In genomic region chr22:36369922-36370781, GRCh38 we compare ENCODE assay signal across 8 cellular contexts. TPM values are rescaled to one million over a fixed set of nuclear protein-coding genes. Genes with fewer than 3 reads are reported as not detected.
DNase-seq lines count a peak whose midpoint lies in the region; ATAC-seq lines count a peak whose summit lies in the region.

No MANE protein-coding gene starts in this region.

- peak overlapping the region; percentile 16 for H3K4me3 ChIP-seq in Karpas-422 (ENCODE audit: low read length)
- no peak overlapping the region for H3K4me3 ChIP-seq in neuronal stem cell (ENCODE audit: low read length in 2 of 2)

- H2AFZ ChIP-seq in Karpas-422 (ENCODE audit: low read length), result no peak overlapping the region
- H2AFZ ChIP-seq in neuronal stem cell (ENCODE audit: low read length), result no peak overlapping the region

- H3K79me2 ChIP-seq in Karpas-422 (ENCODE audit: low read length), result peaks cover 100% of the 10 kb centered on the region

- H2BK120ac ChIP-seq in neuronal stem cell (ENCODE audit: low read depth, low read length), result no peak overlapping the region

- DNase-seq in CD1c-positive myeloid dendritic cell (ENCODE audit: extremely low spot score) (peak; percentile 68), Karpas-422 (peak; percentile 89), T-cell (no peak), epithelial cell of prostate (ENCODE audit: low read depth, low spot score) (no peak), neuronal stem cell (ENCODE audit: low spot score) (no peak)
- DNase-seq in stimulated activated CD4-positive, alpha-beta T cell treated with anti-CD3 and anti-CD28 coated beads, Interleukin-15, amount 100 ng/mL, for 24 hours, result no peak

- ATAC-seq in T-cell (replicated peaks in 1 of 4), result peak; percentile 28 to 36 (median 30)
- ATAC-seq in GM19328 (IDR thresholded peaks at IDR 0.05; ENCODE audit: unreplicated experiment), result no peak
- no peak for ATAC-seq in GM21360 (IDR thresholded peaks at IDR 0.05; ENCODE audit: unreplicated experiment)

- peak overlapping the region; percentile 27 for H2AK5ac ChIP-seq in neuronal stem cell (ENCODE audit: low read depth, low read length)

- peak overlapping the region; percentile 8 for H2BK15ac ChIP-seq in neuronal stem cell (ENCODE audit: low read length)

- no peaks in the 10 kb centered on the region for H3K27me3 Mint-ChIP-seq in T-cell

- no peak overlapping the region for H4K8ac ChIP-seq in neuronal stem cell (ENCODE audit: low read depth, low read length)

- H3K27ac Mint-ChIP-seq in T-cell, result peak overlapping the region; percentile 95 to 99

- peaks cover 18% of the 10 kb centered on the region for H4K20me1 ChIP-seq in Karpas-422 (ENCODE audit: insufficient read depth, low read depth, low read length)

- H3K18ac ChIP-seq in neuronal stem cell (ENCODE audit: low read length), result peak overlapping the region; percentile 27

- H3K14ac ChIP-seq in neuronal stem cell (ENCODE audit: low read length), result no peak overlapping the region

- H3K4me1 ChIP-seq in Karpas-422 (ENCODE audit: low read length) (peaks cover 78% of the 10 kb centered on the region), neuronal stem cell (ENCODE audit: control insufficient read depth in 2 of 2, insufficient read depth in 1 of 2, low read depth in 1 of 2, low read length in 2 of 2) (peaks cover 51 to 64% of the 10 kb centered on the region in 2 donors)

- peak overlapping the region; percentile 43 for H3K9ac ChIP-seq in Karpas-422 (ENCODE audit: low read length)
- no peak overlapping the region for H3K9ac ChIP-seq in neuronal stem cell (ENCODE audit: low read depth, low read length, poor library complexity)

- no peak overlapping the region for H2BK5ac ChIP-seq in neuronal stem cell (ENCODE audit: low read length)

- POLR2A ChIA-PET in T-cell (lab: Charles Lee), result interaction anchor here (0.6 to 2.1 kb wide), 3 partner anchors 13 to 62 kb away, joined by 4 to 6 read pairs (median 4); no protein-coding TSS in a partner anchor

- H3K4me2 ChIP-seq in Karpas-422 (ENCODE audit: low read depth, low read length, poor library complexity, severe bottlenecking) (peak overlapping the region; percentile 55), neuronal stem cell (ENCODE audit: insufficient read depth, low read length, poor library complexity, severe bottlenecking) (peak overlapping the region; percentile 29)

- H3K23ac ChIP-seq in neuronal stem cell (ENCODE audit: low read depth, low read length, poor library complexity), result no peak overlapping the region

- peaks cover 13% of the 10 kb centered on the region for H3K36me3 Mint-ChIP-seq in T-cell

- H3K79me1 ChIP-seq in neuronal stem cell (ENCODE audit: low read depth, low read length), result peaks cover 16% of the 10 kb centered on the region

- no peaks in the 10 kb centered on the region for H3K9me2 ChIP-seq in Karpas-422 (replicated peaks; ENCODE audit: insufficient read depth, low read length)

- WGBS in neuronal stem cell (ENCODE audit: extremely low coverage in 2 of 2, insufficient read length in 2 of 2, insufficient replicate concordance in 1 of 2), 2 donors, result no CpG with 5 or more reads among the region's 11 CpGs

- H3K27ac ChIP-seq in Karpas-422 (ENCODE audit: low read length) (peak overlapping the region; percentile 83), epithelial cell of prostate (peak overlapping the region; percentile 99), neuronal stem cell (replicated peaks; ENCODE audit: low read length) (peak overlapping the region; percentile 93)

- H3K9me3 Mint-ChIP-seq in T-cell, result no peaks in the 10 kb centered on the region

- H3K9me3 ChIP-seq in Karpas-422 (ENCODE audit: low read length), result no peaks in the 10 kb centered on the region
- H3K9me3 ChIP-seq in neuronal stem cell (replicated peaks in 1 of 2; ENCODE audit: control insufficient read depth in 2 of 2, insufficient read depth in 1 of 2, low read depth in 1 of 2, low read length in 2 of 2), result no peaks in the 10 kb centered on the region

- H4K91ac ChIP-seq in neuronal stem cell (ENCODE audit: low read depth, low read length, poor library complexity), result peak overlapping the region; percentile 6

- CTCF ChIA-PET in T-cell (lab: Charles Lee), result interaction anchor here (0.5 to 1.0 kb wide), 6 partner anchors 11 to 90 kb away, joined by 3 to 5 read pairs (median 4); no protein-coding TSS in a partner anchor

- no peaks in the 10 kb centered on the region for H3K27me3 ChIP-seq in Karpas-422 (ENCODE audit: low read length)
- no peaks in the 10 kb centered on the region for H3K27me3 ChIP-seq in neuronal stem cell (ENCODE audit: control insufficient read depth in 3 of 3, insufficient read depth in 3 of 3, low read depth in 1 of 3, low read length in 3 of 3)

- H2BK12ac ChIP-seq in neuronal stem cell (ENCODE audit: low read length), result peak overlapping the region; percentile 47

- no peaks in the 10 kb centered on the region; the same call in 1 of the 2 replicates for H3K36me3 ChIP-seq in Karpas-422 (ENCODE audit: insufficient read depth, low read length)
- H3K36me3 ChIP-seq in neuronal stem cell (replicated peaks in 1 of 2; ENCODE audit: control insufficient read depth in 2 of 2, insufficient read depth in 2 of 2, low read length in 2 of 2), result peaks cover 3 to 15% of the 10 kb centered on the region in 2 donors

- peaks cover 93 to 97% (median 96%) of the 10 kb centered on the region in 3 donors for H3K4me1 Mint-ChIP-seq in T-cell

- peak overlapping the region; percentile 81 to 98 (median 82) for H3K4me3 Mint-ChIP-seq in T-cell

- H3K4ac ChIP-seq in neuronal stem cell (ENCODE audit: low read length), result no peak overlapping the region

RNA-seq across cellular contexts. Expression of gene MYH9, which starts 17.6 kb away (rescaled TPM):
- 57.5 and 95.1 TPM in 2 replicates for total RNA-seq in Karpas-422 (2014; rRNA removed; shearing (Covaris generic); ENCODE audit: low replicate concordance)
- 1,000 to 10,000 TPM in 2 of 5 donors, 100 to 1,000 TPM in 3; 816 to 1,109 (median 896) TPM for total RNA-seq in T-cell
- polyA plus RNA-seq in neuronal stem cell (2013, experiment 1 of 2), result 60.4 TPM
- 59.3 TPM for polyA plus RNA-seq in neuronal stem cell (2013, experiment 2 of 2)

Comparison
In these comparisons a context has a peak if more than half of its experiments do, and no peak if none do; other contexts are left out.
1. DNase-seq: peak in CD1c-positive myeloid dendritic cell (single experiment) and Karpas-422 (single experiment); none in T-cell (0 of 34), epithelial cell of prostate (single experiment), neuronal stem cell (single experiment) and stimulated activated CD4-positive, alpha-beta T cell treated with anti-CD3 and anti-CD28 coated beads, Interleukin-15, amount 100 ng/mL, for 24 hours (single experiment).
2. ATAC-seq: peak in T-cell (4 of 4); none in GM19328 (single experiment) and GM21360 (single experiment).
3. Peak in every context shown above with its lines, with median percentiles within 50 percentile points of each other: H3K27ac ChIP-seq.